Comparison of ENCODE assay signal across 8 cellular contexts in the genomic region with DNA sequence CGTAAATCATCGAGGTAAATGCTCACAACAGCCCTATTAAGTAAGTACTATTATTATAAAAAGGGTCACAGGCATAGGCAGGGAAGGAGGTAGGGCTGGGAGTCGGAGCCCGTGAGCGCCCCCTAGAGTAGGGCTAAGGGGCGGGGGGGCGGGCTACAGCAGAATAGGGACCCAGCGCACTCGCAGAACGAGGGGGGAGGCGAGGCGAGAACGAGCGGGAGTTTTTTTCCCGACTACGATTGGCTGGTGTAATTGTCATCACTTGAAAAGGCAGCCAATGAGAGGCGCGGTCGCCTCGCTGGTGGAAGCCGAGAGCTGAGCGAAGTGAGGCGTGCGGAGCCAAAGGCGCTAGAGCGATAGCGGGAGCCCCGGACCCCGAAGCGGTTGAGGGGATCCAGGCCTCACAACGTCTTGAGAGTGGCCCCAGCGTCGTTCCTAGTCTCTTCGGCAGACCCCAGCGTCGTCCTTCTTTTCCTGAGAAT. TPM values are rescaled to one million over a fixed set of nuclear protein-coding genes. Genes with fewer than 3 reads are reported as not detected.
DNase-seq lines count a peak whose midpoint lies in the region; ATAC-seq and TF ChIP-seq lines count a peak whose summit lies in the region.

No MANE protein-coding gene starts in this region.

- H3K27me3 Mint-ChIP-seq in activated CD4-positive, alpha-beta T cell treated with anti-CD3 and anti-CD28 coated beads for 36 hours: no peaks in the 10 kb centered on the region

- H3K9me3 Mint-ChIP-seq in activated CD4-positive, alpha-beta T cell treated with anti-CD3 and anti-CD28 coated beads for 36 hours (ENCODE audit: low read depth): no peaks in the 10 kb centered on the region

- intact Hi-C loops in activated CD4-positive, alpha-beta T cell treated with anti-CD3 and anti-CD28 coated beads for 36 hours (cut with DNase I, micrococcal nuclease): loop anchor here (1.0 to 5.0 kb wide), 6 partner anchors 18 to 218 kb away; partner anchors contain the start of genes CDC37 (in 1 of the 2), ICAM5 (in 1 of the 2) and KEAP1 (in 1 of the 2)
- intact Hi-C loops in left colon (cut with DNase I, micrococcal nuclease): loop anchor here in 1 of 2 donors (10.0 kb wide), 1 partner anchor 74 kb away; the partner anchor contains the start of gene CDC37

- peak overlapping the region; percentile 47 for H3K27ac Mint-ChIP-seq in activated CD4-positive, alpha-beta T cell treated with anti-CD3 and anti-CD28 coated beads for 36 hours

- TF ChIP-seq CTCF in GM12875 (IDR thresholded peaks at IDR 0.05; ENCODE audit: borderline replicate concordance, insufficient read depth, low read depth, low read length): peak; percentile 20; the same call in 1 of the 2 replicates

- CTCF ChIA-PET in activated CD4-positive, alpha-beta T cell treated with anti-CD3 and anti-CD28 coated beads for 36 hours (lab: Charles Lee): interaction anchor here (0.6 to 1.8 kb wide), 19 partner anchors 11 to 222 kb away, joined by 3 to 9 read pairs (median 3); partner anchors contain the start of genes ICAM1 and QTRT1

- DNase-seq in NCI-H2227 treated with DMSO at 0.1 percent for 48 hours (lab: John Stamatoyannopoulos, UW) (peak; percentile 82), cerebellum (ENCODE audit: low spot score) (peak; percentile 97), left colon (peak; percentile 85 to 90)
- DNase-seq in activated CD4-positive, alpha-beta T cell treated with anti-CD3 and anti-CD28 coated beads for 36 hours: peak; percentile 94
- peak; percentile 75 to 79 for DNase-seq in stimulated activated CD4-positive, alpha-beta T cell treated with anti-CD3 and anti-CD28 coated beads, Interleukin-1b, Interleukin-23, amount 100 ng/mL, for 1 hour (ENCODE audit: low read depth in 2 of 2)

- H3K4me3 ChIP-seq in GM12875 (ENCODE audit: low read depth, low read length): no peak overlapping the region

- no peaks in the 10 kb centered on the region for H3K36me3 Mint-ChIP-seq in activated CD4-positive, alpha-beta T cell treated with anti-CD3 and anti-CD28 coated beads for 36 hours (ENCODE audit: low read depth)

- POLR2A ChIA-PET in activated CD4-positive, alpha-beta T cell treated with anti-CD3 and anti-CD28 coated beads for 36 hours (lab: Charles Lee): interaction anchor here (1.0 kb wide), 1 partner anchor 51 kb away, joined by 7 read pairs; no protein-coding TSS in a partner anchor

- peak; percentile 99 for ATAC-seq in activated CD4-positive, alpha-beta T cell treated with anti-CD3 and anti-CD28 coated beads for 36 hours
- ATAC-seq in left colon (peak; percentile 82), HG02884 (IDR thresholded peaks at IDR 0.05; ENCODE audit: unreplicated experiment) (no peak), GM18868 (IDR thresholded peaks at IDR 0.05; ENCODE audit: unreplicated experiment) (no peak)

- peak overlapping the region; percentile 38 for H3K4me3 Mint-ChIP-seq in activated CD4-positive, alpha-beta T cell treated with anti-CD3 and anti-CD28 coated beads for 36 hours

- peaks cover 13% of the 10 kb centered on the region for H3K4me1 Mint-ChIP-seq in activated CD4-positive, alpha-beta T cell treated with anti-CD3 and anti-CD28 coated beads for 36 hours

RNA-seq across cellular contexts. Expression of gene KEAP1, which starts 24.2 kb away (rescaled TPM):
- 10 to 100 TPM; 38.7 to 58.7 TPM for total RNA-seq in activated CD4-positive, alpha-beta T cell treated with anti-CD3 and anti-CD28 coated beads for 36 hours
- total RNA-seq in cerebellum (26.9 TPM), left colon (10 to 100 TPM; 52.3 to 54.5 TPM)

RNA-seq across cellular contexts. Expression of gene S1PR5, which starts 38.3 kb away (rescaled TPM):
- total RNA-seq in activated CD4-positive, alpha-beta T cell treated with anti-CD3 and anti-CD28 coated beads for 36 hours: under 1 TPM; 0.07 to 0.11 TPM
- total RNA-seq in cerebellum (0.18 TPM), left colon (under 1 TPM; 0.15 to 0.20 TPM)

RNA-seq across cellular contexts. Expression of gene PDE4A, which starts 58.6 kb away (rescaled TPM):
- total RNA-seq in activated CD4-positive, alpha-beta T cell treated with anti-CD3 and anti-CD28 coated beads for 36 hours: 1 to 10 TPM; 3.9 to 4.3 TPM
- 3.3 TPM for total RNA-seq in cerebellum
- total RNA-seq in left colon: 10 to 100 TPM; 13.8 to 14.3 TPM

Comparison
In these comparisons a context has a peak if more than half of its experiments do, and no peak if none do; other contexts are left out.
1. ATAC-seq: peak in activated CD4-positive, alpha-beta T cell treated with anti-CD3 and anti-CD28 coated beads for 36 hours (single experiment) and left colon (single experiment); none in HG02884 (single experiment) and GM18868 (single experiment).
2. Peak in every context shown above with its lines, with median percentiles within 50 percentile points of each other: DNase-seq.